ENCODE assay signal across 9 cellular contexts in genomic region chr7:16062269-16062668, GRCh38.
DNase-seq lines count a peak whose midpoint lies in the region; ATAC-seq and TF ChIP-seq lines count a peak whose summit lies in the region.
"Had no signal": no experiment of that assay in that cellular context is flagged by ENCODE, and none has a peak within 500 bp of the region (broad histone marks: within the 10 kb centered on the region; RNA-seq: fewer than 3 reads in every experiment).

No MANE protein-coding gene starts in this region.

- H3K79me2 ChIP-seq in H9 (ENCODE audit: insufficient read depth, low read length) = no peaks in the 10 kb centered on the region

- no peak overlapping the region for H3K4ac ChIP-seq in H9 (ENCODE audit: low read depth, low read length)

- H3K79me1 ChIP-seq in H9 (ENCODE audit: insufficient read depth, low read depth, low read length, poor library complexity, severe bottlenecking) = no peaks in the 10 kb centered on the region

- H3K9me3 Mint-ChIP-seq in chondrocyte (ENCODE audit: low read depth) (peaks cover 3% of the 10 kb centered on the region), H9 (no peaks in the 10 kb centered on the region)
- H3K9me3 Mint-ChIP-seq in stimulated activated effector memory CD8-positive, alpha-beta T cell treated with anti-CD3 and anti-CD28 coated beads, Interleukin-12 subunit alpha, Interleukin-12 subunit beta, amount 100 ng/mL, for 72 hours = no peaks in the 10 kb centered on the region
- H3K9me3 Mint-ChIP-seq in naive thymus-derived CD8-positive, alpha-beta T cell = no peaks in the 10 kb centered on the region
- H3K9me3 Mint-ChIP-seq: IgD-negative memory B cell had no signal

- H3K4me3 Mint-ChIP-seq in chondrocyte (ENCODE audit: unreplicated experiment) (no peak overlapping the region), H9 (no peak overlapping the region)
- H3K4me3 Mint-ChIP-seq in stimulated activated effector memory CD8-positive, alpha-beta T cell treated with anti-CD3 and anti-CD28 coated beads, Interleukin-12 subunit alpha, Interleukin-12 subunit beta, amount 100 ng/mL, for 72 hours = no peak overlapping the region
- H3K4me3 Mint-ChIP-seq in naive thymus-derived CD8-positive, alpha-beta T cell = no peak overlapping the region
- H3K4me3 Mint-ChIP-seq: IgD-negative memory B cell had no signal

- no peaks in the 10 kb centered on the region for H3K27me3 Mint-ChIP-seq in chondrocyte (ENCODE audit: low read depth)
- no peaks in the 10 kb centered on the region for H3K27me3 Mint-ChIP-seq in H9 (ENCODE audit: low read depth)
- H3K27me3 Mint-ChIP-seq in naive thymus-derived CD8-positive, alpha-beta T cell = peaks cover 0 to 6% (median 1%) of the 10 kb centered on the region in 5 donors
- H3K27me3 Mint-ChIP-seq: IgD-negative memory B cell had no signal

- no peak overlapping the region for H3K4me2 ChIP-seq in H9 (ENCODE audit: insufficient read depth, insufficient read length, low read length)

- no peak overlapping the region for H3K27ac ChIP-seq in H9 (ENCODE audit: insufficient read length, low read depth, low read length)

- no peaks in the 10 kb centered on the region for H3K9me3 ChIP-seq in H9 (ENCODE audit: control insufficient read depth, low read depth, low read length)

- H3K23me2 ChIP-seq in H9 (ENCODE audit: insufficient read length, low read depth, low read length, poor library complexity, severe bottlenecking) = no peaks in the 10 kb centered on the region

- no peak overlapping the region for H2BK5ac ChIP-seq in H9 (ENCODE audit: insufficient read length, low read length)

- H3K36me3 Mint-ChIP-seq in chondrocyte (ENCODE audit: low read depth) = no peaks in the 10 kb centered on the region
- H3K36me3 Mint-ChIP-seq in stimulated activated effector memory CD8-positive, alpha-beta T cell treated with anti-CD3 and anti-CD28 coated beads, Interleukin-12 subunit alpha, Interleukin-12 subunit beta, amount 100 ng/mL, for 72 hours = no peaks in the 10 kb centered on the region
- H3K36me3 Mint-ChIP-seq in H9 (ENCODE audit: insufficient read depth in 1 of 3, low read depth in 3 of 3) = no peaks in the 10 kb centered on the region
- no peaks in the 10 kb centered on the region for H3K36me3 Mint-ChIP-seq in naive thymus-derived CD8-positive, alpha-beta T cell
- H3K36me3 Mint-ChIP-seq: IgD-negative memory B cell had no signal

- no peak overlapping the region for H3K9ac ChIP-seq in H9 (ENCODE audit: extremely low read depth, insufficient read length, low read length)

- H3K14ac ChIP-seq in H9 (ENCODE audit: insufficient read depth, low read length) = no peak overlapping the region

- no peak overlapping the region for H4K91ac ChIP-seq in H9 (ENCODE audit: insufficient read length, low read depth, low read length)

- H3K23ac ChIP-seq in H9 (ENCODE audit: insufficient read length, low read depth, low read length) = no peak overlapping the region

- peak; percentile 29 for ATAC-seq in HG02885 (IDR thresholded peaks at IDR 0.05; ENCODE audit: poor library complexity, unreplicated experiment)
- ATAC-seq in stimulated activated effector memory CD8-positive, alpha-beta T cell treated with anti-CD3 and anti-CD28 coated beads, Interleukin-12 subunit alpha, Interleukin-12 subunit beta, amount 100 ng/mL, for 72 hours = no peak
- ATAC-seq in naive thymus-derived CD8-positive, alpha-beta T cell = no peak

- H3K27ac Mint-ChIP-seq in chondrocyte (ENCODE audit: unreplicated experiment) = peak overlapping the region; percentile 74
- H3K27ac Mint-ChIP-seq in stimulated activated effector memory CD8-positive, alpha-beta T cell treated with anti-CD3 and anti-CD28 coated beads, Interleukin-12 subunit alpha, Interleukin-12 subunit beta, amount 100 ng/mL, for 72 hours = no peak overlapping the region
- H3K27ac Mint-ChIP-seq in H9 = no peak overlapping the region
- no peak overlapping the region for H3K27ac Mint-ChIP-seq in naive thymus-derived CD8-positive, alpha-beta T cell

- H4K5ac ChIP-seq in H9 (ENCODE audit: insufficient read length, low read depth, low read length) = no peak overlapping the region

- no peak for TF ChIP-seq CTCF in chondrocyte (IDR thresholded peaks at IDR 0.05)
- no peak for TF ChIP-seq CTCF in H9 (conservative IDR thresholded peaks at IDR 0.05)

- H3K4me1 ChIP-seq in H9 (ENCODE audit: insufficient read depth, low read length) = no peaks in the 10 kb centered on the region

- H3K4me1 Mint-ChIP-seq in chondrocyte (ENCODE audit: low read depth) = peaks cover 50% of the 10 kb centered on the region
- H3K4me1 Mint-ChIP-seq in stimulated activated effector memory CD8-positive, alpha-beta T cell treated with anti-CD3 and anti-CD28 coated beads, Interleukin-12 subunit alpha, Interleukin-12 subunit beta, amount 100 ng/mL, for 72 hours = peaks cover 10% of the 10 kb centered on the region
- H3K4me1 Mint-ChIP-seq in H9 = peaks cover 15 to 19% of the 10 kb centered on the region in 2 experiments
- H3K4me1 Mint-ChIP-seq in naive thymus-derived CD8-positive, alpha-beta T cell = peaks cover 0 to 5% (median 0%) of the 10 kb centered on the region in 4 donors
- H3K4me1 Mint-ChIP-seq: IgD-negative memory B cell had no signal

- POLR2A ChIA-PET in naive thymus-derived CD8-positive, alpha-beta T cell (lab: Charles Lee) = no interaction called here

- H2AK5ac ChIP-seq in H9 (ENCODE audit: insufficient read length, low read length) = no peak overlapping the region

- H2BK20ac ChIP-seq in H9 (ENCODE audit: low read depth, low read length, poor library complexity, severe bottlenecking) = no peak overlapping the region

- peak; percentile 58 for DNase-seq in A172 (ENCODE audit: low spot score)
- DNase-seq in chondrocyte (ENCODE audit: low spot score) = no peak
- peak; percentile 17 for DNase-seq in kidney tubule cell (ENCODE audit: low spot score)
- DNase-seq in stimulated activated effector memory CD8-positive, alpha-beta T cell treated with anti-CD3 and anti-CD28 coated beads, Interleukin-12 subunit alpha, Interleukin-12 subunit beta, amount 100 ng/mL, for 72 hours (ENCODE audit: low spot score in 2 of 2) = no peak
- DNase-seq in 8988T = no peak
- no peak for DNase-seq in H9
- no peak for DNase-seq in naive thymus-derived CD8-positive, alpha-beta T cell

- H3K56ac ChIP-seq in H9 (ENCODE audit: insufficient read length, low read depth, low read length) = no peak overlapping the region

- no peak overlapping the region for H4K8ac ChIP-seq in H9 (replicated peaks; ENCODE audit: insufficient read length, low read depth, low read length)

- no peak overlapping the region for H3T11ph ChIP-seq in H9 (ENCODE audit: low read length)

- H2BK12ac ChIP-seq in H9 (ENCODE audit: insufficient read length, low read depth, low read length) = no peak overlapping the region

- H4K20me1 ChIP-seq in H9 (ENCODE audit: control insufficient read depth, insufficient read depth, insufficient read length) = no peaks in the 10 kb centered on the region

- H3K18ac ChIP-seq in H9 (ENCODE audit: insufficient read length, low read depth, low read length) = no peak overlapping the region

- H2BK15ac ChIP-seq in H9 (ENCODE audit: low read depth, low read length) = no peak overlapping the region

- H3K27me3 ChIP-seq in H9 (ENCODE audit: insufficient read depth, low read length) = no peaks in the 10 kb centered on the region

- no peak overlapping the region for H2AFZ ChIP-seq in H9 (ENCODE audit: low read length)

- H2BK120ac ChIP-seq in H9 (ENCODE audit: low read depth, low read length, poor library complexity, severe bottlenecking) = no peak overlapping the region

- WGBS in H9 (ENCODE audit: extremely low coverage, insufficient read length, low lambda C conversion rate) = no CpG with 5 or more reads among the region's 1 CpG

Comparison
In these comparisons a context has a peak if more than half of its experiments do, and no peak if none do; other contexts are left out.
1. DNase-seq: peak in A172 (single experiment) and kidney tubule cell (single experiment); none in chondrocyte (single experiment), stimulated activated effector memory CD8-positive, alpha-beta T cell treated with anti-CD3 and anti-CD28 coated beads, Interleukin-12 subunit alpha, Interleukin-12 subunit beta, amount 100 ng/mL, for 72 hours (0 of 2), 8988T (single experiment), H9 (single experiment) and naive thymus-derived CD8-positive, alpha-beta T cell (0 of 10).